In the genomic region with DNA sequence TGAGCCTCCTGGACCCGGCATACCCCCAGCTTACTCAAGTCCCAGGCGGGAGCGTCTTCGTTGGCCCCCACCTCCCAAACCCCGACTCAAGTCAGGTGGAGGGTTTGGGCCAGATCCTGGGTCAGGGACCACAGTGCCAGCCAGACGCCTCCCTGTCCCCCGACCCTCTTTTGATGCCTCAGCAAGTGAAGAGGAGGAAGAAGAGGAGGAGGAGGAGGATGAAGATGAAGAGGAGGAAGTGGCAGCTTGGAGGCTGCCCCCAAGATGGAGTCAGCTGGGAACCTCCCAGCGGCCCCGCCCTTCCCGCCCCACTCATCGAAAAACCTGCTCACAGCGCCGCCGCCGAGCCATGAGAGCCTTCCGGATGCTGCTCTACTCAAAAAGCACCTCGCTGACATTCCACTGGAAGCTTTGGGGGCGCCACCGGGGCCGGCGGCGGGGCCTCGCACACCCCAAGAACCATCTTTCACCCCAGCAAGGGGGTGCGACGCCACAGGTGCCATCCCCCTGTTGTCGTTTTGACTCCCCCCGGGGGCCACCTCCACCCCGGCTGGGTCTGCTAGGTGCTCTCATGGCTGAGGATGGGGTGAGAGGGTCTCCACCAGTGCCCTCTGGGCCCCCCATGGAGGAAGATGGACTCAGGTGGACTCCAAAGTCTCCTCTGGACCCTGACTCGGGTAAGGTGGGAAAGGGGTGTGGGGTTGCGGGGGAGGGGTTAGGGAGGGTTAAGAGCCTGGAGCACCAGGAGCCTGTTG, we compare ENCODE assay signal across 9 cellular contexts. TPM values are rescaled to one million over a fixed set of nuclear protein-coding genes. Genes with fewer than 3 reads are reported as not detected.
DNase-seq lines count a peak whose midpoint lies in the region; ATAC-seq and TF ChIP-seq lines count a peak whose summit lies in the region.
"Had no signal": no experiment of that assay in that cellular context is flagged by ENCODE, and none has a peak within 500 bp of the region (broad histone marks: within the 10 kb centered on the region; RNA-seq: fewer than 3 reads in every experiment).

No MANE protein-coding gene starts in this region.

- H3K27ac Mint-ChIP-seq in CD4-positive, CD25-positive, alpha-beta regulatory T cell, result peak overlapping the region in 1 of 3 donors; percentile 92
- peak overlapping the region in 8 of 9 donors; percentile 61 to 96 (median 89) for H3K27ac Mint-ChIP-seq in naive thymus-derived CD4-positive, alpha-beta T cell

- no peak for TF ChIP-seq POLR2A in breast epithelium (IDR thresholded peaks at IDR 0.05)

- CTCF ChIA-PET in naive thymus-derived CD4-positive, alpha-beta T cell (lab: Charles Lee), result interaction anchor here (1.7 kb wide), 1 partner anchor 48 kb away, joined by 5 read pairs; no protein-coding TSS in a partner anchor

- H3K4me1 ChIP-seq in CD4-positive, CD25-positive, alpha-beta regulatory T cell (ENCODE audit: control insufficient read depth, insufficient read depth, low read length, poor library complexity, severe bottlenecking), result peaks cover 38% of the 10 kb centered on the region
- peaks cover 10 to 34% of the 10 kb centered on the region in 2 donors for H3K4me1 ChIP-seq in breast epithelium
- peaks cover 17 to 44% of the 10 kb centered on the region in 2 donors for H3K4me1 ChIP-seq in naive thymus-derived CD4-positive, alpha-beta T cell (ENCODE audit: control insufficient read depth in 2 of 2, insufficient read depth in 2 of 2, low read length in 2 of 2)

- H3K9me3 ChIP-seq in CD4-positive, CD25-positive, alpha-beta regulatory T cell (ENCODE audit: control insufficient read depth in 2 of 2, low read length in 2 of 2), result no peaks in the 10 kb centered on the region
- no peaks in the 10 kb centered on the region for H3K9me3 ChIP-seq in breast epithelium
- no peaks in the 10 kb centered on the region for H3K9me3 ChIP-seq in naive thymus-derived CD4-positive, alpha-beta T cell (ENCODE audit: control insufficient read depth in 2 of 3, low read length in 3 of 3)

- peaks cover 7% of the 10 kb centered on the region for H3K27me3 Mint-ChIP-seq in CD4-positive, CD25-positive, alpha-beta regulatory T cell
- peaks cover 0 to 2% (median 0%) of the 10 kb centered on the region in 5 donors for H3K27me3 Mint-ChIP-seq in naive thymus-derived CD4-positive, alpha-beta T cell

- peak overlapping the region; percentile 97 for H3K27ac ChIP-seq in CD4-positive, CD25-positive, alpha-beta regulatory T cell (ENCODE audit: insufficient read depth, low read length, poor library complexity, severe bottlenecking)
- no peak overlapping the region for H3K27ac ChIP-seq in breast epithelium
- no peak overlapping the region for H3K27ac ChIP-seq in naive thymus-derived CD4-positive, alpha-beta T cell (ENCODE audit: low read depth, low read length)

- H3K9me3 Mint-ChIP-seq in CD4-positive, CD25-positive, alpha-beta regulatory T cell, result no peaks in the 10 kb centered on the region
- H3K9me3 Mint-ChIP-seq in naive thymus-derived CD4-positive, alpha-beta T cell, result no peaks in the 10 kb centered on the region

- H3K36me3 ChIP-seq in CD4-positive, CD25-positive, alpha-beta regulatory T cell (ENCODE audit: control insufficient read depth, insufficient read depth, low read length), result peaks cover 25% of the 10 kb centered on the region
- H3K36me3 ChIP-seq in breast epithelium, result no peaks in the 10 kb centered on the region
- H3K36me3 ChIP-seq in naive thymus-derived CD4-positive, alpha-beta T cell (ENCODE audit: control insufficient read depth in 2 of 3, insufficient read depth in 3 of 3, low read length in 3 of 3), result peaks cover 6 to 44% (median 9%) of the 10 kb centered on the region in 3 experiments

- POLR2A ChIA-PET in naive thymus-derived CD4-positive, alpha-beta T cell (lab: Charles Lee), result interaction anchor here (2.2 to 3.9 kb wide), 5 partner anchors 10 to 123 kb away, joined by 7 to 35 read pairs (median 23); a partner anchor contains a TSS

- H3K36me3 Mint-ChIP-seq in CD4-positive, CD25-positive, alpha-beta regulatory T cell, result peaks cover 13% of the 10 kb centered on the region
- H3K36me3 Mint-ChIP-seq in naive thymus-derived CD4-positive, alpha-beta T cell, result peaks cover 0 to 24% (median 8%) of the 10 kb centered on the region in 5 donors

- H3K4me3 Mint-ChIP-seq in CD4-positive, CD25-positive, alpha-beta regulatory T cell, result peak overlapping the region; percentile 90 to 97 (median 94)
- peak overlapping the region in 9 of 10 donors; percentile 87 to 98 (median 90) for H3K4me3 Mint-ChIP-seq in naive thymus-derived CD4-positive, alpha-beta T cell

- no peak for ATAC-seq in CD4-positive, CD25-positive, alpha-beta regulatory T cell (ENCODE audit: low read depth in 2 of 2)
- ATAC-seq in naive thymus-derived CD4-positive, alpha-beta T cell, result no peak
- no peak for ATAC-seq in GM18909 (IDR thresholded peaks at IDR 0.05; ENCODE audit: poor library complexity, unreplicated experiment)

- intact Hi-C loops in breast epithelium (cut with DNase I; ENCODE audit: low total_unique reads), result loop anchor here (10.0 kb wide), 1 partner anchor 48 kb away; no protein-coding TSS in a partner anchor
- intact Hi-C loops in naive thymus-derived CD4-positive, alpha-beta T cell (cut with micrococcal nuclease), result no loop called here

- H3K27me3 ChIP-seq in CD4-positive, CD25-positive, alpha-beta regulatory T cell (ENCODE audit: control insufficient read depth, insufficient read depth, low read length), result no peaks in the 10 kb centered on the region
- H3K27me3 ChIP-seq in breast epithelium, result no peaks in the 10 kb centered on the region
- no peaks in the 10 kb centered on the region for H3K27me3 ChIP-seq in naive thymus-derived CD4-positive, alpha-beta T cell (ENCODE audit: control insufficient read depth in 2 of 2, insufficient read depth in 2 of 2, low read length in 2 of 2)

- no peak overlapping the region for H3K4me3 ChIP-seq in CD4-positive, CD25-positive, alpha-beta regulatory T cell (ENCODE audit: low read depth, low read length)
- peak overlapping the region; percentile 87 for H3K4me3 ChIP-seq in Jurkat, Clone E6-1 (ENCODE audit: low read length)
- H3K4me3 ChIP-seq in breast epithelium, result peak overlapping the region in 2 of 3 donors; percentile 81 to 90
- no peak overlapping the region for H3K4me3 ChIP-seq in naive thymus-derived CD4-positive, alpha-beta T cell (ENCODE audit: low read length)

- no peak for TF ChIP-seq CTCF in breast epithelium (IDR thresholded peaks at IDR 0.05)

- DNase-seq in CD4-positive, CD25-positive, alpha-beta regulatory T cell, result no peak
- no peak for DNase-seq in Jurkat, Clone E6-1 (ENCODE audit: low read depth, low spot score)
- DNase-seq in breast epithelium (ENCODE audit: low spot score in 2 of 2) (no peak), HuH-7 (ENCODE audit: low spot score) (no peak), NOMO-1 (lab: John Stamatoyannopoulos, UW; ENCODE audit: unreplicated experiment in 2 of 2) (no peak)
- DNase-seq in naive thymus-derived CD4-positive, alpha-beta T cell, result no peak
- DNase-seq in stimulated activated CD4-positive, alpha-beta T cell treated with anti-CD3 and anti-CD28 coated beads, Interleukin-2, amount 100 ng/mL, for 48 hours, result no peak
- DNase-seq: H7 had no signal

- peaks cover 16 to 46% (median 19%) of the 10 kb centered on the region in 4 donors for H3K4me1 Mint-ChIP-seq in CD4-positive, CD25-positive, alpha-beta regulatory T cell
- H3K4me1 Mint-ChIP-seq in naive thymus-derived CD4-positive, alpha-beta T cell, result peaks cover 25 to 48% (median 36%) of the 10 kb centered on the region in 7 donors

RNA-seq across cellular contexts. Expression of a gene that starts 1.6 kb away (rescaled TPM):
- total RNA-seq in CD4-positive, CD25-positive, alpha-beta regulatory T cell, result 30.7 TPM
- 10 to 100 TPM; 10.1 to 16.1 (median 11.8) TPM for polyA plus RNA-seq in CD4-positive, CD25-positive, alpha-beta regulatory T cell
- polyA plus RNA-seq in Jurkat, Clone E6-1 (2012; ENCODE audit: insufficient read depth, insufficient read length), result 127 TPM
- 10 to 100 TPM; 59.5 to 65.2 (median 62.3) TPM for total RNA-seq in breast epithelium
- 10 to 100 TPM; 35.0 to 43.8 (median 40.8) TPM for total RNA-seq in naive thymus-derived CD4-positive, alpha-beta T cell
- polyA plus RNA-seq in naive thymus-derived CD4-positive, alpha-beta T cell, result 10 to 100 TPM; 13.2 to 20.6 TPM

RNA-seq across cellular contexts. Expression of a gene that starts 4.7 kb away (rescaled TPM):
- 1.6 TPM for total RNA-seq in CD4-positive, CD25-positive, alpha-beta regulatory T cell
- under 1 TPM in 3 of 4 donors, not detected in 1; 0.41 to 0.52 (median 0.44) TPM for polyA plus RNA-seq in CD4-positive, CD25-positive, alpha-beta regulatory T cell
- polyA plus RNA-seq in Jurkat, Clone E6-1 (2012; ENCODE audit: insufficient read depth, insufficient read length), result 2.0 TPM
- total RNA-seq in breast epithelium, result 10 to 100 TPM; 25.2 to 36.7 (median 33.6) TPM
- 10 to 100 TPM in 1 of 5 experiments, 1 to 10 TPM in 4; 2.0 to 45.6 (median 4.4) TPM for total RNA-seq in naive thymus-derived CD4-positive, alpha-beta T cell
- 1 to 10 TPM; 1.1 to 1.5 TPM for polyA plus RNA-seq in naive thymus-derived CD4-positive, alpha-beta T cell

RNA-seq across cellular contexts. Expression of a gene that starts 14.4 kb away (rescaled TPM):
- total RNA-seq in CD4-positive, CD25-positive, alpha-beta regulatory T cell, result 46.9 TPM
- 10 to 100 TPM; 35.5 to 49.6 (median 41.9) TPM for polyA plus RNA-seq in CD4-positive, CD25-positive, alpha-beta regulatory T cell
- polyA plus RNA-seq in Jurkat, Clone E6-1 (2012; ENCODE audit: insufficient read depth, insufficient read length), result 3.2 TPM
- total RNA-seq in breast epithelium, result 10 to 100 TPM; 39.3 to 65.3 (median 41.1) TPM
- total RNA-seq in naive thymus-derived CD4-positive, alpha-beta T cell, result 10 to 100 TPM; 27.3 to 82.4 (median 36.9) TPM
- 10 to 100 TPM; 25.4 to 36.1 TPM for polyA plus RNA-seq in naive thymus-derived CD4-positive, alpha-beta T cell

RNA-seq across cellular contexts. Expression of a gene that starts 16.1 kb away (rescaled TPM):
- 0.25 TPM for total RNA-seq in CD4-positive, CD25-positive, alpha-beta regulatory T cell
- polyA plus RNA-seq in CD4-positive, CD25-positive, alpha-beta regulatory T cell, result 1 to 10 TPM in 1 of 4 donors, under 1 TPM in 2, not detected in 1; 0.65 to 1.2 (median 0.89) TPM
- 1.5 TPM for polyA plus RNA-seq in Jurkat, Clone E6-1 (2012; ENCODE audit: insufficient read depth, insufficient read length)
- 100 to 1,000 TPM in 1 of 3 donors, 10 to 100 TPM in 2; 49.8 to 220 (median 70.5) TPM for total RNA-seq in breast epithelium
- 100 to 1,000 TPM in 1 of 5 experiments, 10 to 100 TPM in 2, 1 to 10 TPM in 2; 6.8 to 176 (median 18.8) TPM for total RNA-seq in naive thymus-derived CD4-positive, alpha-beta T cell
- polyA plus RNA-seq in naive thymus-derived CD4-positive, alpha-beta T cell, result under 1 TPM; 0.12 to 0.21 TPM

RNA-seq across cellular contexts. Expression of a gene that starts 20.4 kb away (rescaled TPM):
- total RNA-seq in CD4-positive, CD25-positive, alpha-beta regulatory T cell, result 40.0 TPM
- 10 to 100 TPM; 41.0 to 63.7 (median 48.4) TPM for polyA plus RNA-seq in CD4-positive, CD25-positive, alpha-beta regulatory T cell
- polyA plus RNA-seq in Jurkat, Clone E6-1 (2012; ENCODE audit: insufficient read depth, insufficient read length), result 157 TPM
- 100 to 1,000 TPM in 1 of 3 donors, 10 to 100 TPM in 2; 66.6 to 140 (median 74.4) TPM for total RNA-seq in breast epithelium
- total RNA-seq in naive thymus-derived CD4-positive, alpha-beta T cell, result 10 to 100 TPM; 25.4 to 79.8 (median 31.4) TPM
- 10 to 100 TPM; 39.1 to 52.3 TPM for polyA plus RNA-seq in naive thymus-derived CD4-positive, alpha-beta T cell

Comparison
In these comparisons a context has a peak if more than half of its experiments do, and no peak if none do; other contexts are left out.
1. H3K4me3 ChIP-seq: peak in Jurkat, Clone E6-1 (single experiment) and breast epithelium (2 of 3); none in CD4-positive, CD25-positive, alpha-beta regulatory T cell (single experiment) and naive thymus-derived CD4-positive, alpha-beta T cell (single experiment).